In genomic region chr9:35904966-35905781, GRCh38 we compare ENCODE assay signal across 10 cellular contexts. TPM values are rescaled to one million over a fixed set of nuclear protein-coding genes. Genes with fewer than 3 reads are reported as not detected.
A peak's percentile ranks its signal among the peaks of the same experiment; 100 is the strongest.
DNase-seq lines count a peak whose midpoint lies in the region; ATAC-seq, FAIRE-seq and TF ChIP-seq lines count a peak whose summit lies in the region.
"Had no signal": no experiment of that assay in that cellular context is flagged by ENCODE, and none has a peak within 500 bp of the region (broad histone marks: within the 10 kb centered on the region; RNA-seq: fewer than 3 reads in every experiment).

No MANE protein-coding gene starts in this region.

- intact Hi-C loops in breast epithelium (cut with DNase I; ENCODE audit: low total_unique reads) = no loop called here
- intact Hi-C loops in lower lobe of right lung (cut with DNase I) = no loop called here
- intact Hi-C loops in thyroid gland (cut with DNase I) = loop anchor here (5.0 kb wide), 2 partner anchors 37 to 117 kb away; no protein-coding TSS in a partner anchor

- H3K36me3 ChIP-seq in breast epithelium = no peaks in the 10 kb centered on the region
- H3K36me3 ChIP-seq in lower lobe of right lung = no peaks in the 10 kb centered on the region
- H3K36me3 ChIP-seq in thyroid gland = no peaks in the 10 kb centered on the region

- H3K9me3 ChIP-seq in breast epithelium = no peaks in the 10 kb centered on the region
- no peaks in the 10 kb centered on the region for H3K9me3 ChIP-seq in lower lobe of right lung
- no peaks in the 10 kb centered on the region for H3K9me3 ChIP-seq in thyroid gland

- H3K27me3 ChIP-seq in breast epithelium (no peaks in the 10 kb centered on the region), lower lobe of right lung (ENCODE audit: low read depth) (no peaks in the 10 kb centered on the region), thyroid gland (no peaks in the 10 kb centered on the region)

- TF ChIP-seq CTCF in breast epithelium (IDR thresholded peaks at IDR 0.05) (no peak), lower lobe of right lung (IDR thresholded peaks at IDR 0.05) (no peak), thyroid gland (IDR thresholded peaks at IDR 0.05) (no peak)

- H3K4me1 ChIP-seq in breast epithelium (peaks cover 47 to 59% of the 10 kb centered on the region in 2 donors), lower lobe of right lung (peaks cover 78% of the 10 kb centered on the region), thyroid gland (peaks cover 58 to 60% of the 10 kb centered on the region in 2 donors)

- TF ChIP-seq POLR2A in breast epithelium (IDR thresholded peaks at IDR 0.05) (no peak), thyroid gland (IDR thresholded peaks at IDR 0.05) (no peak), H54 (IDR thresholded peaks at IDR 0.05; ENCODE audit: low read depth, low read length) (no peak)

- WGBS in thyroid gland, 2 donors = 78 to 100% methylated on average over 2 to 10 of the region's 10 CpGs

- DNase-seq in M059J (ENCODE audit: low read depth) = peak; percentile 84
- DNase-seq in breast epithelium (ENCODE audit: low spot score in 2 of 2) = no peak
- DNase-seq in lower lobe of right lung = no peak
- DNase-seq in thyroid gland = peak; percentile 20 to 25
- no peak for DNase-seq in germinal center (ENCODE audit: low spot score)
- no peak for DNase-seq in cerebellar cortex (ENCODE audit: low spot score)
- DNase-seq in H54 (ENCODE audit: insufficient read length, low spot score) = no peak
- DNase-seq: activated T-cell treated with anti-CD3 and anti-CD28 coated beads, Interleukin-2, amount 50 U/mL, for 48 hours; KBM-7 had no signal

- FAIRE-seq in H54 (lab: Jason Lieb, UNC) = no peak

- H3K4me3 ChIP-seq in breast epithelium = peak overlapping the region in 1 of 3 donors; percentile 62
- H3K4me3 ChIP-seq in lower lobe of right lung = no peak overlapping the region
- H3K4me3 ChIP-seq in thyroid gland (replicated peaks in 1 of 3) = no peak overlapping the region

- ATAC-seq in lower lobe of right lung (no peak), HG03439 (IDR thresholded peaks at IDR 0.05; ENCODE audit: unreplicated experiment) (no peak)

- H3K27ac ChIP-seq in breast epithelium (peak overlapping the region; percentile 95 to 100), lower lobe of right lung (peak overlapping the region; percentile 93), thyroid gland (peak overlapping the region; percentile 84 to 97 (median 96))

RNA-seq across cellular contexts. Expression of gene HRCT1, which starts 0.8 kb away (rescaled TPM):
- total RNA-seq in M059J (2014; rRNA removed; shearing (Covaris generic)) = 1.6 and 3.1 TPM in 2 replicates
- 10 to 100 TPM in 2 of 3 donors, 1 to 10 TPM in 1; 3.4 to 16.0 (median 12.8) TPM for total RNA-seq in breast epithelium
- 8.7 TPM for total RNA-seq in lower lobe of right lung
- total RNA-seq in thyroid gland = 10 to 100 TPM in 1 of 4 donors, 1 to 10 TPM in 2, under 1 TPM in 1; 0.81 to 11.8 (median 3.3) TPM

RNA-seq across cellular contexts. Expression of gene SPAAR, which starts 4.1 kb away (rescaled TPM):
- not detected in 2 replicates for total RNA-seq in M059J (2014; rRNA removed; shearing (Covaris generic))
- 10 to 100 TPM in 1 of 3 donors, 1 to 10 TPM in 2; 4.8 to 13.4 (median 8.6) TPM for total RNA-seq in breast epithelium
- 11.9 TPM for total RNA-seq in lower lobe of right lung
- 1 to 10 TPM; 2.1 to 8.1 (median 3.6) TPM for total RNA-seq in thyroid gland

RNA-seq across cellular contexts. Expression of gene OR13J1, which starts 35.0 kb away (rescaled TPM):
- not detected in 2 replicates for total RNA-seq in M059J (2014; rRNA removed; shearing (Covaris generic))
- total RNA-seq in breast epithelium = not detected
- not detected for total RNA-seq in lower lobe of right lung
- total RNA-seq in thyroid gland = not detected

RNA-seq across cellular contexts. Expression of gene OR2S2, which starts 52.8 kb away (rescaled TPM):
- total RNA-seq in M059J (2014; rRNA removed; shearing (Covaris generic)) = not detected in 2 replicates
- total RNA-seq in breast epithelium (not detected), lower lobe of right lung (not detected), thyroid gland (not detected)

Comparison
In these comparisons a context has a peak if more than half of its experiments do, and no peak if none do; other contexts are left out.
1. DNase-seq: peak in M059J (single experiment) and thyroid gland (2 of 2); none in breast epithelium (0 of 2), lower lobe of right lung (single experiment), germinal center (single experiment), cerebellar cortex (single experiment) and H54 (single experiment).
2. Peak in every context shown above with its lines, with median percentiles within 50 percentile points of each other: H3K27ac ChIP-seq.